In the genomic region with DNA sequence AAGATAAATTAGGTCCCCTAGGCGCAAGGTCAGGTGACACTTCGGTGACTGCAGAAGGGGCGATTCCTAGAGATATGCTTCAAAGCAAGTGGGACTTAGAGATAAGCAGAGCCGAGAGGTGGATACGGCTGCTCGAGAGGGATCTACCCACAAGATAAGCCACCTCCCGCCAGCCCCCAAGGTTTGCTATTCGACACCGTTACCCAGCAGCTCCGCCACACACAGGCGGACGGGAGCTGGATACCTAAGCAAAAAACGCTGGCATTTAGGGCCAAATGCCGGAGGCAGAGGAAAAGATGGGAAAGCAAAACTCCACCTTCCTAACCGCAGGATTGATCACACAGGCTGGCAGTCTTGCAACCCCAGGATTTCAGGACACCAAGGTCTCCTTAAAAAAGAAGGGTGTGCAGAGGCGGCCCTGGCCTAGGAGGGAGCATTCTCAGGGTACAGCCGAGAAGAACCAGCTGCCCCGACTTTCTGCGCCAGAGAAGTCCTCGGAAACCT, we compare ENCODE assay signal across 8 cellular contexts. TPM values are rescaled to one million over a fixed set of nuclear protein-coding genes. Genes with fewer than 3 reads are reported as not detected.
DNase-seq lines count a peak whose midpoint lies in the region; ATAC-seq lines count a peak whose summit lies in the region.

No MANE protein-coding gene starts in this region.

- peak overlapping the region; percentile 71 to 100 (median 96) for H3K27ac Mint-ChIP-seq in CD8-positive, alpha-beta memory T cell
- peak overlapping the region; percentile 90 for H3K27ac Mint-ChIP-seq in activated T-helper 17 cell treated with anti-CD3 and anti-CD28 coated beads, Interleukin-2, amount 50 U/mL, for 72 hours

- H3K9me3 Mint-ChIP-seq in CD8-positive, alpha-beta memory T cell, result no peaks in the 10 kb centered on the region
- no peaks in the 10 kb centered on the region for H3K9me3 Mint-ChIP-seq in activated T-helper 17 cell treated with anti-CD3 and anti-CD28 coated beads, Interleukin-2, amount 50 U/mL, for 72 hours

- peaks cover 0 to 9% of the 10 kb centered on the region in 2 donors for H3K27me3 Mint-ChIP-seq in CD8-positive, alpha-beta memory T cell
- H3K27me3 Mint-ChIP-seq in activated T-helper 17 cell treated with anti-CD3 and anti-CD28 coated beads, Interleukin-2, amount 50 U/mL, for 72 hours, result no peaks in the 10 kb centered on the region

- H3K4me3 ChIP-seq in CD8-positive, alpha-beta memory T cell (ENCODE audit: low read length), result peak overlapping the region; percentile 98
- peak overlapping the region; percentile 99 for H3K4me3 ChIP-seq in Jurkat, Clone E6-1 (ENCODE audit: low read length)

- H3K36me3 ChIP-seq in CD8-positive, alpha-beta memory T cell (ENCODE audit: insufficient read depth, low read length), result peaks cover 18% of the 10 kb centered on the region

- H3K36me3 Mint-ChIP-seq in CD8-positive, alpha-beta memory T cell, result peaks cover 14 to 52% (median 17%) of the 10 kb centered on the region in 3 donors
- H3K36me3 Mint-ChIP-seq in activated T-helper 17 cell treated with anti-CD3 and anti-CD28 coated beads, Interleukin-2, amount 50 U/mL, for 72 hours (ENCODE audit: low read depth), result peaks cover 42% of the 10 kb centered on the region

- intact Hi-C loops in sciatic nerve (cut with DNase I), result no loop called here

- ATAC-seq in activated T-helper 17 cell treated with anti-CD3 and anti-CD28 coated beads, Interleukin-2, amount 50 U/mL, for 72 hours (replicated peaks), result no peak
- ATAC-seq in sciatic nerve (no peak), GM19463 (IDR thresholded peaks at IDR 0.05; ENCODE audit: unreplicated experiment) (no peak)

- peaks cover 55 to 75% (median 60%) of the 10 kb centered on the region in 3 donors for H3K4me1 Mint-ChIP-seq in CD8-positive, alpha-beta memory T cell
- peaks cover 52% of the 10 kb centered on the region for H3K4me1 Mint-ChIP-seq in activated T-helper 17 cell treated with anti-CD3 and anti-CD28 coated beads, Interleukin-2, amount 50 U/mL, for 72 hours

- CTCF ChIA-PET in CD8-positive, alpha-beta memory T cell (lab: Charles Lee), result interaction anchor here (1.6 to 4.9 kb wide), 4 partner anchors 19 to 115 kb away, joined by 5 to 26 read pairs (median 12); no protein-coding TSS in a partner anchor

- POLR2A ChIA-PET in CD8-positive, alpha-beta memory T cell (lab: Charles Lee), result interaction anchor here (1.5 to 3.7 kb wide), 3 partner anchors 19 to 115 kb away, joined by 7 to 38 read pairs (median 12); no protein-coding TSS in a partner anchor

- H3K4me1 ChIP-seq in CD8-positive, alpha-beta memory T cell (ENCODE audit: insufficient read depth, low read length), result peaks cover 38% of the 10 kb centered on the region

- no peaks in the 10 kb centered on the region for H3K27me3 ChIP-seq in CD8-positive, alpha-beta memory T cell (ENCODE audit: insufficient read depth, low read length, poor library complexity, severe bottlenecking)

- peak overlapping the region; percentile 95 to 100 (median 95) for H3K4me3 Mint-ChIP-seq in CD8-positive, alpha-beta memory T cell
- peak overlapping the region; percentile 96 for H3K4me3 Mint-ChIP-seq in activated T-helper 17 cell treated with anti-CD3 and anti-CD28 coated beads, Interleukin-2, amount 50 U/mL, for 72 hours

- no peaks in the 10 kb centered on the region for H3K9me3 ChIP-seq in CD8-positive, alpha-beta memory T cell (ENCODE audit: low read length)

- peak in 4 of 5 donors; percentile 21 to 63 (median 48) for DNase-seq in CD8-positive, alpha-beta memory T cell
- DNase-seq in Jurkat, Clone E6-1 (ENCODE audit: low read depth, low spot score), result no peak
- DNase-seq in foreskin melanocyte (peak; percentile 41), sciatic nerve (ENCODE audit: low spot score) (peak; percentile 64), NCI-H1436 treated with DMSO at 0.1 percent for 48 hours (lab: John Stamatoyannopoulos, UW) (no peak), NCI-H1694 (lab: John Stamatoyannopoulos, UW) (no peak)

- peak overlapping the region; percentile 94 for H3K27ac ChIP-seq in CD8-positive, alpha-beta memory T cell (ENCODE audit: low read depth, low read length)

RNA-seq across cellular contexts. Expression of gene FTH1, which starts 0.7 kb away (rescaled TPM):
- 100 to 1,000 TPM; 490 to 506 TPM for total RNA-seq in CD8-positive, alpha-beta memory T cell
- 2,741 TPM for polyA plus RNA-seq in CD8-positive, alpha-beta memory T cell
- polyA plus RNA-seq in Jurkat, Clone E6-1 (2012; ENCODE audit: insufficient read depth, insufficient read length), result 1,687 TPM
- total RNA-seq in activated T-helper 17 cell treated with anti-CD3 and anti-CD28 coated beads, Interleukin-2, amount 50 U/mL, for 72 hours, result 1,000 to 10,000 TPM in 1 of 2 donors, 100 to 1,000 TPM in 1; 701 to 1,114 TPM
- 4,297 TPM for total RNA-seq in sciatic nerve

RNA-seq across cellular contexts. Expression of gene BEST1, which starts 16.6 kb away (rescaled TPM):
- total RNA-seq in CD8-positive, alpha-beta memory T cell, result under 1 TPM in 1 of 2 experiments, not detected in 1; 0.09 TPM
- polyA plus RNA-seq in CD8-positive, alpha-beta memory T cell, result 1.5 TPM
- polyA plus RNA-seq in Jurkat, Clone E6-1 (2012; ENCODE audit: insufficient read depth, insufficient read length), result 0.55 TPM
- total RNA-seq in activated T-helper 17 cell treated with anti-CD3 and anti-CD28 coated beads, Interleukin-2, amount 50 U/mL, for 72 hours, result under 1 TPM; 0.05 to 0.24 TPM
- 31.3 TPM for total RNA-seq in sciatic nerve

RNA-seq across cellular contexts. Expression of gene RAB3IL1, which starts 49.4 kb away (rescaled TPM):
- total RNA-seq in CD8-positive, alpha-beta memory T cell, result under 1 TPM; 0.28 to 0.53 TPM
- not detected for polyA plus RNA-seq in CD8-positive, alpha-beta memory T cell
- 8.6 TPM for polyA plus RNA-seq in Jurkat, Clone E6-1 (2012; ENCODE audit: insufficient read depth, insufficient read length)
- not detected for total RNA-seq in activated T-helper 17 cell treated with anti-CD3 and anti-CD28 coated beads, Interleukin-2, amount 50 U/mL, for 72 hours
- total RNA-seq in sciatic nerve, result 70.5 TPM

Comparison
In these comparisons a context has a peak if more than half of its experiments do, and no peak if none do; other contexts are left out.
1. DNase-seq: peak in CD8-positive, alpha-beta memory T cell (4 of 5), foreskin melanocyte (single experiment) and sciatic nerve (single experiment); none in Jurkat, Clone E6-1 (single experiment), NCI-H1436 treated with DMSO at 0.1 percent for 48 hours (single experiment) and NCI-H1694 (single experiment).
2. RNA of gene BEST1, which starts 16.6 kb away (total RNA-seq): 31.3 TPM in sciatic nerve (single experiment); 0.05 to 0.24 TPM in activated T-helper 17 cell treated with anti-CD3 and anti-CD28 coated beads, Interleukin-2, amount 50 U/mL, for 72 hours and 0.09 TPM in CD8-positive, alpha-beta memory T cell; every median in the first group is over 10 times any median in the second.
3. RNA of gene RAB3IL1, which starts 49.4 kb away (total RNA-seq): 70.5 TPM in sciatic nerve (single experiment); 0.28 to 0.53 TPM in CD8-positive, alpha-beta memory T cell and not detected in activated T-helper 17 cell treated with anti-CD3 and anti-CD28 coated beads, Interleukin-2, amount 50 U/mL, for 72 hours; every median in the first group is over 10 times any median in the second.